Comparison of ENCODE assay signal across 19 cellular contexts in the genomic region with DNA sequence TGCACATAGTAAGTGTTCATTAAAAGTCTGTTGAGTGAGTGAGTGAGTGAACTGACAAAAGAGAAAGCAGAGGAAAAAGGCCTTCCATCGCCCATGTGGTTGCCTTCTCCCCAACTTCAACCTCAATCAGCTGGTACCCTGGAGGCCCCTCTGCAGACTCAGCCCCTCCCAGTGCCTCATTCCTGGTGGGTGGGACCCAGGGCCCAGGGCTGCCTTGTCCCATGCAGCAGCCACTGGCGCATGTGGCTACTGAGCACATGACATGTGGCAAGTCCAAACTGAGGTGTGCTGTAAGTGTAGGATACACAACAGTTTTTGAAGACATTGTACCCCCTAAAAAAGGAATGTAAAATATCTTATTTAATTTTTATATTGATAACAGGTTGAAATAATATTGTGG. TPM values are rescaled to one million over a fixed set of nuclear protein-coding genes. Genes with fewer than 3 reads are reported as not detected.
DNase-seq lines count a peak whose midpoint lies in the region; ATAC-seq and TF ChIP-seq lines count a peak whose summit lies in the region.
"Had no signal": no experiment of that assay in that cellular context is flagged by ENCODE, and none has a peak within 500 bp of the region (broad histone marks: within the 10 kb centered on the region; RNA-seq: fewer than 3 reads in every experiment).

No MANE protein-coding gene starts in this region.

- peak; percentile 37 for DNase-seq in activated effector memory CD4-positive, alpha-beta T cell treated with anti-CD3 and anti-CD28 coated beads, Interleukin-2, amount 50 U/mL, for 16 hours
- DNase-seq in activated effector memory CD4-positive, alpha-beta T cell treated with Interleukin-2 at 50 U/mL for 16 hours = no peak
- peak; percentile 23 for DNase-seq in left lobe of liver (ENCODE audit: low spot score)
- DNase-seq in osteoblast (ENCODE audit: insufficient read length, low spot score, missing footprints) = peak; percentile 53
- DNase-seq in mucosa of gallbladder (ENCODE audit: low spot score) = no peak
- no peak for DNase-seq in activated CD4-positive, alpha-beta memory T cell treated with anti-CD3 and anti-CD28 coated beads, Interleukin-2, amount 10 ng/mL, durations not matched to agents 7 days and 5 days
- DNase-seq: AML-193; Caco-2; CD4-positive, alpha-beta T cell; H9; IMR-90 had no signal

- H3K79me2 ChIP-seq in osteoblast (ENCODE audit: insufficient read depth, low read length) = no peaks in the 10 kb centered on the region

- H3K9me3 Mint-ChIP-seq in activated CD4-positive, alpha-beta memory T cell treated with anti-CD3 and anti-CD28 coated beads, Interleukin-2, amount 10 ng/mL, durations not matched to agents 7 days and 5 days = no peaks in the 10 kb centered on the region
- H3K9me3 Mint-ChIP-seq: CD4-positive, alpha-beta T cell; GM23338; H9 had no signal

- H4K20me1 ChIP-seq in osteoblast (ENCODE audit: insufficient read depth, low read length) = no peaks in the 10 kb centered on the region

- peaks cover 17% of the 10 kb centered on the region for H3K27me3 Mint-ChIP-seq in activated CD4-positive, alpha-beta memory T cell treated with anti-CD3 and anti-CD28 coated beads, Interleukin-2, amount 10 ng/mL, durations not matched to agents 7 days and 5 days

- no peak overlapping the region for H3K27ac Mint-ChIP-seq in activated CD4-positive, alpha-beta memory T cell treated with anti-CD3 and anti-CD28 coated beads, Interleukin-2, amount 10 ng/mL, durations not matched to agents 7 days and 5 days
- H3K27ac Mint-ChIP-seq: CD4-positive, alpha-beta T cell; GM23338; H9 had no signal

- H3K27ac ChIP-seq in osteoblast (ENCODE audit: low read depth, low read length) = no peak overlapping the region
- H3K27ac ChIP-seq: 22Rv1, A549, C4-2B, HL-60 had no signal

- POLR2A ChIA-PET in activated CD4-positive, alpha-beta memory T cell treated with anti-CD3 and anti-CD28 coated beads, Interleukin-2, amount 10 ng/mL, durations not matched to agents 7 days and 5 days (lab: Charles Lee) = no interaction called here

- H3K4me3 ChIP-seq in osteoblast (ENCODE audit: insufficient read depth, low read length) = no peak overlapping the region
- H3K4me3 ChIP-seq: A549, GM23338, K562 had no signal

- no peak overlapping the region for H2AFZ ChIP-seq in osteoblast (ENCODE audit: low read length)
- H2AFZ ChIP-seq: GM23338 had no signal

- no peak for TF ChIP-seq CTCF in osteoblast (IDR thresholded peaks at IDR 0.05; ENCODE audit: extremely low read depth, low read depth, low read length)

- peaks cover 10% of the 10 kb centered on the region for H3K4me1 Mint-ChIP-seq in activated CD4-positive, alpha-beta memory T cell treated with anti-CD3 and anti-CD28 coated beads, Interleukin-2, amount 10 ng/mL, durations not matched to agents 7 days and 5 days

- CTCF ChIA-PET in activated CD4-positive, alpha-beta memory T cell treated with anti-CD3 and anti-CD28 coated beads, Interleukin-2, amount 10 ng/mL, durations not matched to agents 7 days and 5 days (lab: Charles Lee) = interaction anchor here (1.0 to 11.7 kb wide), 2 partner anchors 31 to 221 kb away, joined by 6 to 243 read pairs; no protein-coding TSS in a partner anchor

- no peaks in the 10 kb centered on the region for H3K9me3 ChIP-seq in osteoblast (ENCODE audit: low read depth, low read length)
- H3K9me3 ChIP-seq: A549, Caco-2 had no signal

- no peaks in the 10 kb centered on the region for H3K36me3 ChIP-seq in osteoblast (ENCODE audit: insufficient read depth, low read length)

- no peaks in the 10 kb centered on the region for H3K36me3 Mint-ChIP-seq in activated CD4-positive, alpha-beta memory T cell treated with anti-CD3 and anti-CD28 coated beads, Interleukin-2, amount 10 ng/mL, durations not matched to agents 7 days and 5 days (ENCODE audit: low read depth)

- ATAC-seq in left lobe of liver (no peak), HG02852 (IDR thresholded peaks at IDR 0.05; ENCODE audit: unreplicated experiment) (no peak)
- ATAC-seq: A549, GM23338, K562 had no signal

- H3K4me1 ChIP-seq in osteoblast (ENCODE audit: insufficient read depth, low read length) = peaks cover 16% of the 10 kb centered on the region

- H3K4me2 ChIP-seq in osteoblast (ENCODE audit: insufficient read depth, low read length) = no peak overlapping the region
- H3K4me2 ChIP-seq: A549, GM23338 had no signal

- no peak overlapping the region for H3K4me3 Mint-ChIP-seq in activated CD4-positive, alpha-beta memory T cell treated with anti-CD3 and anti-CD28 coated beads, Interleukin-2, amount 10 ng/mL, durations not matched to agents 7 days and 5 days
- H3K4me3 Mint-ChIP-seq: CD4-positive, alpha-beta T cell; GM23338; H9 had no signal

- H3K27me3 ChIP-seq in osteoblast (ENCODE audit: insufficient read depth, low read length) = peaks cover 11% of the 10 kb centered on the region

RNA-seq across cellular contexts. Expression of a gene that starts 29.6 kb away (rescaled TPM):
- total RNA-seq in left lobe of liver (27.6 TPM), osteoblast (17.0 and 18.3 TPM in 2 replicates), mucosa of gallbladder (68.0 TPM)
- 10 to 100 TPM; 36.1 to 37.0 TPM for total RNA-seq in activated CD4-positive, alpha-beta memory T cell treated with anti-CD3 and anti-CD28 coated beads, Interleukin-2, amount 10 ng/mL, durations not matched to agents 7 days and 5 days

RNA-seq across cellular contexts. Expression of a gene that starts 29.7 kb away (rescaled TPM):
- total RNA-seq in left lobe of liver = not detected
- total RNA-seq in osteoblast = 0.36 TPM in 1 of 2 replicates, not detected in the other
- total RNA-seq in mucosa of gallbladder = 7.8 TPM
- not detected for total RNA-seq in activated CD4-positive, alpha-beta memory T cell treated with anti-CD3 and anti-CD28 coated beads, Interleukin-2, amount 10 ng/mL, durations not matched to agents 7 days and 5 days
- total RNA-seq: Caco-2; CD4-positive, alpha-beta T cell; GM23338; H9; HT1080; IMR-90; K562 had no signal

RNA-seq across cellular contexts. Expression of a gene that starts 36.9 kb away (rescaled TPM):
- total RNA-seq in left lobe of liver (2.8 TPM), osteoblast (6.2 and 8.0 TPM in 2 replicates), mucosa of gallbladder (10.9 TPM)
- 1 to 10 TPM; 1.5 to 2.1 TPM for total RNA-seq in activated CD4-positive, alpha-beta memory T cell treated with anti-CD3 and anti-CD28 coated beads, Interleukin-2, amount 10 ng/mL, durations not matched to agents 7 days and 5 days

Comparison
In these comparisons a context has a peak if more than half of its experiments do, and no peak if none do; other contexts are left out.
1. DNase-seq: peak in activated effector memory CD4-positive, alpha-beta T cell treated with anti-CD3 and anti-CD28 coated beads, Interleukin-2, amount 50 U/mL, for 16 hours (single experiment), left lobe of liver (single experiment) and osteoblast (single experiment); none in activated effector memory CD4-positive, alpha-beta T cell treated with Interleukin-2 at 50 U/mL for 16 hours (single experiment), mucosa of gallbladder (single experiment) and activated CD4-positive, alpha-beta memory T cell treated with anti-CD3 and anti-CD28 coated beads, Interleukin-2, amount 10 ng/mL, durations not matched to agents 7 days and 5 days (single experiment).